ENCODE assay signal across 1 cellular context in the genomic region with DNA sequence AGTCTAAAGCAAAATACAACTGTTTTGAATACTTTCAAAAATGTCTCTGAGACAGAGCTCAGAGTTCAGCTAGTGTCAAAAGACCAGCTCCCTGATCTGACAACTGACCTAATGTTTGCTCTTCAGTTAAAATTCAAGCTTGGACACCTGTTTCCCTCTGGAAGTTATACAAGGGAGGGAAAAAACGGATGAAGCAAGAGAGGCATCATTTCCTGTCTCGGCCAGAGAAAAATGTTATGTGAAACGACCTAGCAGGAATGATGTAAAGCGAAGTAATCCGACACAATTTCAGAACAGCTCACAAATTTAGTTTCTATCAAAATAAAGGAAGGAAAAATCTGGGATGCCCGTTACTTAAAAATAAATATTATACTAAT.
TF ChIP-seq lines count a peak whose summit lies in the region.

No MANE protein-coding gene starts in this region.

TF ChIP-seq in HepG2, 621 proteins besides CTCF, POLR2A, EP300 and RAD21 (continued from another document and continues in another):
- TF ChIP-seq, protein P1, sequence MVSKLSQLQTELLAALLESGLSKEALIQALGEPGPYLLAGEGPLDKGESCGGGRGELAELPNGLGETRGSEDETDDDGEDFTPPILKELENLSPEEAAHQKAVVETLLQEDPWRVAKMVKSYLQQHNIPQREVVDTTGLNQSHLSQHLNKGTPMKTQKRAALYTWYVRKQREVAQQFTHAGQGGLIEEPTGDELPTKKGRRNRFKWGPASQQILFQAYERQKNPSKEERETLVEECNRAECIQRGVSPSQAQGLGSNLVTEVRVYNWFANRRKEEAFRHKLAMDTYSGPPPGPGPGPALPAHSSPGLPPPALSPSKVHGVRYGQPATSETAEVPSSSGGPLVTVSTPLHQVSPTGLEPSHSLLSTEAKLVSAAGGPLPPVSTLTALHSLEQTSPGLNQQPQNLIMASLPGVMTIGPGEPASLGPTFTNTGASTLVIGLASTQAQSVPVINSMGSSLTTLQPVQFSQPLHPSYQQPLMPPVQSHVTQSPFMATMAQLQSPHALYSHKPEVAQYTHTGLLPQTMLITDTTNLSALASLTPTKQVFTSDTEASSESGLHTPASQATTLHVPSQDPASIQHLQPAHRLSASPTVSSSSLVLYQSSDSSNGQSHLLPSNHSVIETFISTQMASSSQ (IDR thresholded peaks at IDR 0.05; ENCODE audit: low read depth): peak; percentile 91
- TF ChIP-seq, protein P1 (CRISPR knock-in tag; IDR thresholded peaks at IDR 0.05; ENCODE audit: borderline replicate concordance): peak; percentile 83; the same call in 1 of the 2 replicates
- TF ChIP-seq ZNF598 (CRISPR knock-in tag; IDR thresholded peaks at IDR 0.05; ENCODE audit: borderline replicate concordance) (no peak), ZNF550 (CRISPR knock-in tag; IDR thresholded peaks at IDR 0.05; ENCODE audit: borderline replicate concordance) (no peak), HMGA1 (CRISPR knock-in tag; conservative IDR thresholded peaks at IDR 0.05) (no peak), TEAD3 (CRISPR knock-in tag; optimal IDR thresholded peaks at IDR 0.05; ENCODE audit: borderline replicate concordance) (peak; percentile 77), ZNF383 (CRISPR knock-in tag; IDR thresholded peaks at IDR 0.05; ENCODE audit: borderline replicate concordance) (no peak), ZNF329 (CRISPR knock-in tag; IDR thresholded peaks at IDR 0.05; ENCODE audit: low read depth) (no peak), STAT5B (CRISPR knock-in tag; IDR thresholded peaks at IDR 0.05) (no peak), CENPX (CRISPR knock-in tag; IDR thresholded peaks at IDR 0.05) (no peak), ISL2 (CRISPR knock-in tag; IDR thresholded peaks at IDR 0.05) (peak; percentile 75; the same call in 1 of the 2 replicates), ZNF746 (CRISPR knock-in tag; IDR thresholded peaks at IDR 0.05) (no peak), RBM39 (IDR thresholded peaks at IDR 0.05; ENCODE audit: low read depth, low read length, poor library complexity, severe bottlenecking) (no peak), ZNF572 (CRISPR knock-in tag; IDR thresholded peaks at IDR 0.05) (no peak), MTA3 (CRISPR knock-in tag; IDR thresholded peaks at IDR 0.05) (no peak), SETDB1 (CRISPR knock-in tag; IDR thresholded peaks at IDR 0.05; ENCODE audit: borderline replicate concordance) (no peak), ZNF264 (CRISPR knock-in tag; IDR thresholded peaks at IDR 0.05) (0 out of 2 replicates have a peak, but pooled peaks have one; percentile 35), SNAI1 (CRISPR knock-in tag; IDR thresholded peaks at IDR 0.05; ENCODE audit: borderline replicate concordance) (no peak), RAD51 (IDR thresholded peaks at IDR 0.05; ENCODE audit: borderline replicate concordance) (no peak), ZNF768 (CRISPR knock-in tag; IDR thresholded peaks at IDR 0.05) (no peak), PAX8 (CRISPR knock-in tag; IDR thresholded peaks at IDR 0.05; ENCODE audit: borderline replicate concordance) (no peak), NFKBIZ (CRISPR knock-in tag; IDR thresholded peaks at IDR 0.05) (no peak), ZNF451 (CRISPR knock-in tag; IDR thresholded peaks at IDR 0.05) (no peak), ZNF670 (CRISPR knock-in tag; IDR thresholded peaks at IDR 0.05; ENCODE audit: borderline replicate concordance) (0 out of 2 replicates have a peak, but pooled peaks have one; percentile 19), CBX2 (IDR thresholded peaks at IDR 0.05; ENCODE audit: low read depth, low read length) (no peak), CBX2 (CRISPR knock-in tag; IDR thresholded peaks at IDR 0.05; ENCODE audit: low read depth) (no peak), POLR2AphosphoS2 (IDR thresholded peaks at IDR 0.05; ENCODE audit: low read depth, low read length) (no peak), PRPF4 (IDR thresholded peaks at IDR 0.05; ENCODE audit: low read depth, low read length, poor library complexity, severe bottlenecking) (no peak), ZNF326 (CRISPR knock-in tag; IDR thresholded peaks at IDR 0.05; ENCODE audit: borderline replicate concordance) (no peak), ATF7 (IDR thresholded peaks at IDR 0.05) (peak; percentile 57; the same call in 1 of the 2 replicates), ATF7 (CRISPR knock-in tag; IDR thresholded peaks at IDR 0.05) (no peak; the same call in 1 of the 2 replicates)
- TF ChIP-seq, protein P2, sequence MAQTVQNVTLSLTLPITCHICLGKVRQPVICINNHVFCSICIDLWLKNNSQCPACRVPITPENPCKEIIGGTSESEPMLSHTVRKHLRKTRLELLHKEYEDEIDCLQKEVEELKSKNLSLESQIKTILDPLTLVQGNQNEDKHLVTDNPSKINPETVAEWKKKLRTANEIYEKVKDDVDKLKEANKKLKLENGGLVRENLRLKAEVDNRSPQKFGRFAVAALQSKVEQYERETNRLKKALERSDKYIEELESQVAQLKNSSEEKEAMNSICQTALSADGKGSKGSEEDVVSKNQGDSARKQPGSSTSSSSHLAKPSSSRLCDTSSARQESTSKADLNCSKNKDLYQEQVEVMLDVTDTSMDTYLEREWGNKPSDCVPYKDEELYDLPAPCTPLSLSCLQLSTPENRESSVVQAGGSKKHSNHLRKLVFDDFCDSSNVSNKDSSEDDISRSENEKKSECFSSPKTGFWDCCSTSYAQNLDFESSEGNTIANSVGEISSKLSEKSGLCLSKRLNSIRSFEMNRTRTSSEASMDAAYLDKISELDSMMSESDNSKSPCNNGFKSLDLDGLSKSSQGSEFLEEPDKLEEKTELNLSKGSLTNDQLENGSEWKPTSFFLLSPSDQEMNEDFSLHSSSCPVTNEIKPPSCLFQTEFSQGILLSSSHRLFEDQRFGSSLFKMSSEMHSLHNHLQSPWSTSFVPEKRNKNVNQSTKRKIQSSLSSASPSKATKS (CRISPR knock-in tag; IDR thresholded peaks at IDR 0.05): no peak
- TF ChIP-seq, protein P3, sequence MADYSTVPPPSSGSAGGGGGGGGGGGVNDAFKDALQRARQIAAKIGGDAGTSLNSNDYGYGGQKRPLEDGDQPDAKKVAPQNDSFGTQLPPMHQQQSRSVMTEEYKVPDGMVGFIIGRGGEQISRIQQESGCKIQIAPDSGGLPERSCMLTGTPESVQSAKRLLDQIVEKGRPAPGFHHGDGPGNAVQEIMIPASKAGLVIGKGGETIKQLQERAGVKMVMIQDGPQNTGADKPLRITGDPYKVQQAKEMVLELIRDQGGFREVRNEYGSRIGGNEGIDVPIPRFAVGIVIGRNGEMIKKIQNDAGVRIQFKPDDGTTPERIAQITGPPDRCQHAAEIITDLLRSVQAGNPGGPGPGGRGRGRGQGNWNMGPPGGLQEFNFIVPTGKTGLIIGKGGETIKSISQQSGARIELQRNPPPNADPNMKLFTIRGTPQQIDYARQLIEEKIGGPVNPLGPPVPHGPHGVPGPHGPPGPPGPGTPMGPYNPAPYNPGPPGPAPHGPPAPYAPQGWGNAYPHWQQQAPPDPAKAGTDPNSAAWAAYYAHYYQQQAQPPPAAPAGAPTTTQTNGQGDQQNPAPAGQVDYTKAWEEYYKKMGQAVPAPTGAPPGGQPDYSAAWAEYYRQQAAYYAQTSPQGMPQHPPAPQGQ (CRISPR knock-in tag; IDR thresholded peaks at IDR 0.05; ENCODE audit: borderline replicate concordance): no peak
- TF ChIP-seq, protein P4, sequence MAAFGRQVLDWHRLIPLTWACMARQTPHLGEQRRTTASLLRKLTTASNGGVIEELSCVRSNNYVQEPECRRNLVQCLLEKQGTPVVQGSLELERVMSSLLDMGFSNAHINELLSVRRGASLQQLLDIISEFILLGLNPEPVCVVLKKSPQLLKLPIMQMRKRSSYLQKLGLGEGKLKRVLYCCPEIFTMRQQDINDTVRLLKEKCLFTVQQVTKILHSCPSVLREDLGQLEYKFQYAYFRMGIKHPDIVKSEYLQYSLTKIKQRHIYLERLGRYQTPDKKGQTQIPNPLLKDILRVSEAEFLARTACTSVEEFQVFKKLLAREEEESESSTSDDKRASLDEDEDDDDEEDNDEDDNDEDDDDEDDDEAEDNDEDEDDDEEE (CRISPR knock-in tag; IDR thresholded peaks at IDR 0.05): no peak
- TF ChIP-seq, protein P5, sequence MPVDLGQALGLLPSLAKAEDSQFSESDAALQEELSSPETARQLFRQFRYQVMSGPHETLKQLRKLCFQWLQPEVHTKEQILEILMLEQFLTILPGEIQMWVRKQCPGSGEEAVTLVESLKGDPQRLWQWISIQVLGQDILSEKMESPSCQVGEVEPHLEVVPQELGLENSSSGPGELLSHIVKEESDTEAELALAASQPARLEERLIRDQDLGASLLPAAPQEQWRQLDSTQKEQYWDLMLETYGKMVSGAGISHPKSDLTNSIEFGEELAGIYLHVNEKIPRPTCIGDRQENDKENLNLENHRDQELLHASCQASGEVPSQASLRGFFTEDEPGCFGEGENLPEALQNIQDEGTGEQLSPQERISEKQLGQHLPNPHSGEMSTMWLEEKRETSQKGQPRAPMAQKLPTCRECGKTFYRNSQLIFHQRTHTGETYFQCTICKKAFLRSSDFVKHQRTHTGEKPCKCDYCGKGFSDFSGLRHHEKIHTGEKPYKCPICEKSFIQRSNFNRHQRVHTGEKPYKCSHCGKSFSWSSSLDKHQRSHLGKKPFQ (CRISPR knock-in tag; IDR thresholded peaks at IDR 0.05; ENCODE audit: insufficient replicate concordance): peak; percentile 38
- TF ChIP-seq, protein P6, sequence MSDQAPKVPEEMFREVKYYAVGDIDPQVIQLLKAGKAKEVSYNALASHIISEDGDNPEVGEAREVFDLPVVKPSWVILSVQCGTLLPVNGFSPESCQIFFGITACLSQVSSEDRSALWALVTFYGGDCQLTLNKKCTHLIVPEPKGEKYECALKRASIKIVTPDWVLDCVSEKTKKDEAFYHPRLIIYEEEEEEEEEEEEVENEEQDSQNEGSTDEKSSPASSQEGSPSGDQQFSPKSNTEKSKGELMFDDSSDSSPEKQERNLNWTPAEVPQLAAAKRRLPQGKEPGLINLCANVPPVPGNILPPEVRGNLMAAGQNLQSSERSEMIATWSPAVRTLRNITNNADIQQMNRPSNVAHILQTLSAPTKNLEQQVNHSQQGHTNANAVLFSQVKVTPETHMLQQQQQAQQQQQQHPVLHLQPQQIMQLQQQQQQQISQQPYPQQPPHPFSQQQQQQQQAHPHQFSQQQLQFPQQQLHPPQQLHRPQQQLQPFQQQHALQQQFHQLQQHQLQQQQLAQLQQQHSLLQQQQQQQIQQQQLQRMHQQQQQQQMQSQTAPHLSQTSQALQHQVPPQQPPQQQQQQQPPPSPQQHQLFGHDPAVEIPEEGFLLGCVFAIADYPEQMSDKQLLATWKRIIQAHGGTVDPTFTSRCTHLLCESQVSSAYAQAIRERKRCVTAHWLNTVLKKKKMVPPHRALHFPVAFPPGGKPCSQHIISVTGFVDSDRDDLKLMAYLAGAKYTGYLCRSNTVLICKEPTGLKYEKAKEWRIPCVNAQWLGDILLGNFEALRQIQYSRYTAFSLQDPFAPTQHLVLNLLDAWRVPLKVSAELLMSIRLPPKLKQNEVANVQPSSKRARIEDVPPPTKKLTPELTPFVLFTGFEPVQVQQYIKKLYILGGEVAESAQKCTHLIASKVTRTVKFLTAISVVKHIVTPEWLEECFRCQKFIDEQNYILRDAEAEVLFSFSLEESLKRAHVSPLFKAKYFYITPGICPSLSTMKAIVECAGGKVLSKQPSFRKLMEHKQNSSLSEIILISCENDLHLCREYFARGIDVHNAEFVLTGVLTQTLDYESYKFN (CRISPR knock-in tag; conservative IDR thresholded peaks at IDR 0.05): peak; percentile 97
- TF ChIP-seq, protein P7, sequence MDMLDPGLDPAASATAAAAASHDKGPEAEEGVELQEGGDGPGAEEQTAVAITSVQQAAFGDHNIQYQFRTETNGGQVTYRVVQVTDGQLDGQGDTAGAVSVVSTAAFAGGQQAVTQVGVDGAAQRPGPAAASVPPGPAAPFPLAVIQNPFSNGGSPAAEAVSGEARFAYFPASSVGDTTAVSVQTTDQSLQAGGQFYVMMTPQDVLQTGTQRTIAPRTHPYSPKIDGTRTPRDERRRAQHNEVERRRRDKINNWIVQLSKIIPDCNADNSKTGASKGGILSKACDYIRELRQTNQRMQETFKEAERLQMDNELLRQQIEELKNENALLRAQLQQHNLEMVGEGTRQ (IDR thresholded peaks at IDR 0.05; ENCODE audit: low read depth, low read length): no peak
- TF ChIP-seq, protein P7 (CRISPR knock-in tag; IDR thresholded peaks at IDR 0.05; ENCODE audit: borderline replicate concordance): no peak
- TF ChIP-seq, protein P8, sequence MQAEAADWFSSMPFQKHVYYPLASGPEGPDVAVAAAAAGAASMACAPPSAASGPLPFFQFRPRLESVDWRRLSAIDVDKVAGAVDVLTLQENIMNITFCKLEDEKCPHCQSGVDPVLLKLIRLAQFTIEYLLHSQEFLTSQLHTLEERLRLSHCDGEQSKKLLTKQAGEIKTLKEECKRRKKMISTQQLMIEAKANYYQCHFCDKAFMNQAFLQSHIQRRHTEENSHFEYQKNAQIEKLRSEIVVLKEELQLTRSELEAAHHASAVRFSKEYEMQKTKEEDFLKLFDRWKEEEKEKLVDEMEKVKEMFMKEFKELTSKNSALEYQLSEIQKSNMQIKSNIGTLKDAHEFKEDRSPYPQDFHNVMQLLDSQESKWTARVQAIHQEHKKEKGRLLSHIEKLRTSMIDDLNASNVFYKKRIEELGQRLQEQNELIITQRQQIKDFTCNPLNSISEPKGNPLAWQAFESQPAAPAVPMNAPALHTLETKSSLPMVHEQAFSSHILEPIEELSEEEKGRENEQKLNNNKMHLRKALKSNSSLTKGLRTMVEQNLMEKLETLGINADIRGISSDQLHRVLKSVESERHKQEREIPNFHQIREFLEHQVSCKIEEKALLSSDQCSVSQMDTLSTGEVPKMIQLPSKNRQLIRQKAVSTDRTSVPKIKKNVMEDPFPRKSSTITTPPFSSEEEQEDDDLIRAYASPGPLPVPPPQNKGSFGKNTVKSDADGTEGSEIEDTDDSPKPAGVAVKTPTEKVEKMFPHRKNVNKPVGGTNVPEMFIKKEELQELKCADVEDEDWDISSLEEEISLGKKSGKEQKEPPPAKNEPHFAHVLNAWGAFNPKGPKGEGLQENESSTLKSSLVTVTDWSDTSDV (CRISPR knock-in tag; IDR thresholded peaks at IDR 0.05): no peak
